Comparison of ENCODE assay signal across 8 cellular contexts in genomic region chr1:235648954-235649721, GRCh38. TPM values are rescaled to one million over a fixed set of nuclear protein-coding genes. Genes with fewer than 3 reads are reported as not detected.
DNase-seq lines count a peak whose midpoint lies in the region; ATAC-seq, FAIRE-seq and TF ChIP-seq lines count a peak whose summit lies in the region.

No MANE protein-coding gene starts in this region.

- H3K36me3 ChIP-seq in bronchial epithelial cell (ENCODE audit: control insufficient read depth, insufficient read depth, low read length) = no peaks in the 10 kb centered on the region
- H3K36me3 ChIP-seq in keratinocyte (ENCODE audit: control insufficient read depth in 2 of 2, extremely low read depth in 1 of 2, insufficient read depth in 2 of 2, low read length in 2 of 2) = no peaks in the 10 kb centered on the region

- no peak for FAIRE-seq in bronchial epithelial cell (lab: Jason Lieb, UNC)
- FAIRE-seq in keratinocyte (lab: Jason Lieb, UNC) = no peak

- peak; percentile 64 for ATAC-seq in GM18868 (IDR thresholded peaks at IDR 0.05; ENCODE audit: unreplicated experiment)
- no peak for ATAC-seq in HG03565 (IDR thresholded peaks at IDR 0.05; ENCODE audit: unreplicated experiment)

- dilution Hi-C loops in keratinocyte (cut with MboI; ENCODE audit: extremely low pct_ligation_motif_present, low sequenced_read_pairs) = no loop called here

- TF ChIP-seq CTCF in bronchial epithelial cell (IDR thresholded peaks at IDR 0.05; ENCODE audit: insufficient read depth, low read length, severe bottlenecking) (no peak), keratinocyte (optimal IDR thresholded peaks at IDR 0.05 in 1 of 3, IDR thresholded peaks at IDR 0.05 in 1 of 3, conservative IDR thresholded peaks at IDR 0.05 in 1 of 3; ENCODE audit: extremely low read depth in 1 of 3, insufficient read depth in 2 of 3, low read length in 3 of 3) (no peak)

- H3K79me2 ChIP-seq in keratinocyte (ENCODE audit: control insufficient read depth, insufficient read depth, low read length) = no peaks in the 10 kb centered on the region

- H4K20me1 ChIP-seq in keratinocyte (ENCODE audit: control insufficient read depth, extremely low read depth, insufficient read depth, low read length) = no peaks in the 10 kb centered on the region

- H3K4me2 ChIP-seq in keratinocyte (ENCODE audit: control insufficient read depth, extremely low read depth, insufficient read depth, low read depth, low read length) = peak overlapping the region; percentile 81

- H3K27ac ChIP-seq in keratinocyte (ENCODE audit: control insufficient read depth, insufficient read depth, low read length) = no peak overlapping the region

- no peaks in the 10 kb centered on the region for H3K9me3 ChIP-seq in keratinocyte (ENCODE audit: control insufficient read depth, low read depth, low read length)

- no peak overlapping the region for H2AFZ ChIP-seq in keratinocyte (ENCODE audit: control insufficient read depth, low read length)

- H3K4me3 ChIP-seq in bronchial epithelial cell (ENCODE audit: low read depth, low read length) = peak overlapping the region; percentile 14
- H3K4me3 ChIP-seq in keratinocyte (ENCODE audit: control insufficient read depth in 2 of 3, extremely low read depth in 1 of 3, insufficient read depth in 2 of 3, low read depth in 1 of 3, low read length in 3 of 3) = peak overlapping the region in 1 of 3 experiments; percentile 31

- H3K9ac ChIP-seq in keratinocyte (ENCODE audit: control insufficient read depth, extremely low read depth, insufficient read depth, low read length) = no peak overlapping the region

- peak; percentile 74 for DNase-seq in ACHN
- DNase-seq in HuH-7 (ENCODE audit: low spot score) = peak; percentile 77
- DNase-seq in UCSD-AML1 (lab: John Stamatoyannopoulos, UW; ENCODE audit: unreplicated experiment) = peak; percentile 37
- DNase-seq in bronchial epithelial cell (ENCODE audit: low read depth) = peak; percentile 40
- DNase-seq in keratinocyte (ENCODE audit: low read depth, low spot score) = no peak
- DNase-seq in stimulated activated CD4-positive, alpha-beta T cell treated with anti-CD3 and anti-CD28 coated beads, Interleukin-15, amount 100 ng/mL, for 48 hours (ENCODE audit: low read depth in 2 of 2) = peak; percentile 30 to 45

- in situ Hi-C loops in ACHN (cut with HindIII; ENCODE audit: low pct_ligation_motif_present, low pct_unique_long_range_greater_than_20kb, low sequenced_read_pairs) = no loop called here

- no peaks in the 10 kb centered on the region for H3K9me1 ChIP-seq in keratinocyte (ENCODE audit: control insufficient read depth, extremely low read depth, insufficient read depth, low read length)

- H3K27me3 ChIP-seq in bronchial epithelial cell (ENCODE audit: control insufficient read depth, insufficient read depth, low read length) (peaks cover 24% of the 10 kb centered on the region), keratinocyte (ENCODE audit: control insufficient read depth, extremely low read depth, insufficient read depth, low read length) (peaks cover 51% of the 10 kb centered on the region)

- peaks cover 3% of the 10 kb centered on the region for H3K4me1 ChIP-seq in keratinocyte (ENCODE audit: control insufficient read depth, extremely low read depth, insufficient read depth, low read length)

RNA-seq across cellular contexts. Expression of gene GNG4, which starts 0.4 kb away (rescaled TPM):
- total RNA-seq in bronchial epithelial cell = 0.13 TPM in 1 of 2 replicates, not detected in the other
- polyA plus RNA-seq in keratinocyte = 0.02 to 0.07 TPM in 2 of 3 replicates, not detected in the other
- not detected for polyA plus RNA-seq in keratinocyte (2011; ENCODE audit: low read depth)
- polyA plus RNA-seq in keratinocyte (2011; cell fraction: cytosol; rRNA removed) = not detected in 2 replicates
- not detected in 2 replicates for polyA plus RNA-seq in keratinocyte (2011; cell fraction: nucleus; rRNA removed)
- not detected in 2 replicates for polyA plus RNA-seq in keratinocyte (2012; ENCODE audit: low replicate concordance)
- polyA minus RNA-seq in keratinocyte = not detected in 3 replicates
- polyA minus RNA-seq in keratinocyte (2011; cell fraction: cytosol; rRNA and poly(A)+ RNA removed) = not detected
- polyA minus RNA-seq in keratinocyte (2011; cell fraction: nucleus; rRNA and poly(A)+ RNA removed) = not detected in 2 replicates
